ENCODE assay signal across 2 cellular contexts in the genomic region with DNA sequence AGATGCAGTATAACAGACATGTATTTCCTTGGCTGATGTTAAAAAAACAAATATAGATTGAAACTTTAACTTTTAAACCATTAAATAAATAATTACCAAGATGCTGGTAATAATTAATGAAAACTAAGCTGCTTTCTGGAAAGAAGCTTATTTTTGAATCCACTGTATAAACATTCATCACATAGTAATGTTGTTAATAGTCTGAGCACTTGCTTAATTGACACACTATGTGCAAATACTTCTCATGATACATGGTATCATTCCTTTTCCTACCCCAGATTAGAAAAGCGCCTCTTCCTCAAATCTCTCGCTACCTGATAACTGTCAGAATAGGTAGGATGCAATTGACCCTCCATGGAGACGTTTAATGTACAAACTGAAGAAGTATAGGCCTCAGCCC.
TF ChIP-seq lines count a peak whose summit lies in the region.

No MANE protein-coding gene starts in this region.

TF ChIP-seq in SK-N-SH, 30 proteins besides CTCF, POLR2A, EP300 and RAD21 (continued from another document):
- TF ChIP-seq REST (IDR thresholded peaks at IDR 0.05; ENCODE audit: low read depth, low read length), result no peak
- no peak for TF ChIP-seq GATA2 (CRISPR knock-in tag; IDR thresholded peaks at IDR 0.05)
- no peak for TF ChIP-seq ELF1 (IDR thresholded peaks at IDR 0.05)
- TF ChIP-seq RXRA (IDR thresholded peaks at IDR 0.05; ENCODE audit: borderline replicate concordance, low read depth), result no peak
- TF ChIP-seq FOSL2 (IDR thresholded peaks at IDR 0.05; ENCODE audit: borderline replicate concordance, low read depth), result no peak
- TF ChIP-seq, protein P1, sequence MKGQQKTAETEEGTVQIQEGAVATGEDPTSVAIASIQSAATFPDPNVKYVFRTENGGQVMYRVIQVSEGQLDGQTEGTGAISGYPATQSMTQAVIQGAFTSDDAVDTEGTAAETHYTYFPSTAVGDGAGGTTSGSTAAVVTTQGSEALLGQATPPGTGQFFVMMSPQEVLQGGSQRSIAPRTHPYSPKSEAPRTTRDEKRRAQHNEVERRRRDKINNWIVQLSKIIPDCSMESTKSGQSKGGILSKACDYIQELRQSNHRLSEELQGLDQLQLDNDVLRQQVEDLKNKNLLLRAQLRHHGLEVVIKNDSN (IDR thresholded peaks at IDR 0.05; ENCODE audit: borderline replicate concordance, low read depth), result no peak
- no peak for TF ChIP-seq CHD2 (IDR thresholded peaks at IDR 0.05; ENCODE audit: low read length, partially characterized antibody)
- TF ChIP-seq YY1 (IDR thresholded peaks at IDR 0.05; ENCODE audit: low read depth), result no peak
- TF ChIP-seq FOXJ3 (CRISPR knock-in tag; IDR thresholded peaks at IDR 0.05), result no peak
- no peak for TF ChIP-seq SMC3 (IDR thresholded peaks at IDR 0.05; ENCODE audit: low read depth, low read length)
- no peak for TF ChIP-seq MEF2A (IDR thresholded peaks at IDR 0.05; ENCODE audit: borderline replicate concordance, low read depth)
- TF ChIP-seq TAF1 (IDR thresholded peaks at IDR 0.05; ENCODE audit: borderline replicate concordance, low read depth, low read length), result no peak
- TF ChIP-seq SIN3A (IDR thresholded peaks at IDR 0.05; ENCODE audit: borderline replicate concordance, low read depth, low read length), result no peak
- TF ChIP-seq TEAD4 (IDR thresholded peaks at IDR 0.05; ENCODE audit: borderline replicate concordance, insufficient read depth), result no peak
TF ChIP-seq in SK-N-SH: peak in this region for 0.

TF ChIP-seq in SK-N-SH treated with all-trans-retinoic acid at 6 μM for 48 hours, 23 proteins besides CTCF, POLR2A, EP300 and RAD21 (continued from another document):
- TF ChIP-seq TSHZ2 (CRISPR knock-in tag; IDR thresholded peaks at IDR 0.05), result no peak
- no peak for TF ChIP-seq SNAI2 (CRISPR knock-in tag; IDR thresholded peaks at IDR 0.05)
- TF ChIP-seq, protein P2, sequence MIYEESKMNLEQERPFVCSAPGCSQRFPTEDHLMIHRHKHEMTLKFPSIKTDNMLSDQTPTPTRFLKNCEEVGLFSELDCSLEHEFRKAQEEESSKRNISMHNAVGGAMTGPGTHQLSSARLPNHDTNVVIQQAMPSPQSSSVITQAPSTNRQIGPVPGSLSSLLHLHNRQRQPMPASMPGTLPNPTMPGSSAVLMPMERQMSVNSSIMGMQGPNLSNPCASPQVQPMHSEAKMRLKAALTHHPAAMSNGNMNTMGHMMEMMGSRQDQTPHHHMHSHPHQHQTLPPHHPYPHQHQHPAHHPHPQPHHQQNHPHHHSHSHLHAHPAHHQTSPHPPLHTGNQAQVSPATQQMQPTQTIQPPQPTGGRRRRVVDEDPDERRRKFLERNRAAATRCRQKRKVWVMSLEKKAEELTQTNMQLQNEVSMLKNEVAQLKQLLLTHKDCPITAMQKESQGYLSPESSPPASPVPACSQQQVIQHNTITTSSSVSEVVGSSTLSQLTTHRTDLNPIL (CRISPR knock-in tag; IDR thresholded peaks at IDR 0.05; ENCODE audit: low read depth), result no peak
- TF ChIP-seq ZFP30 (CRISPR knock-in tag; IDR thresholded peaks at IDR 0.05), result no peak
- no peak for TF ChIP-seq ISL1 (CRISPR knock-in tag; IDR thresholded peaks at IDR 0.05)
